8 cellular contexts compared by ENCODE assay signal in the genomic region with DNA sequence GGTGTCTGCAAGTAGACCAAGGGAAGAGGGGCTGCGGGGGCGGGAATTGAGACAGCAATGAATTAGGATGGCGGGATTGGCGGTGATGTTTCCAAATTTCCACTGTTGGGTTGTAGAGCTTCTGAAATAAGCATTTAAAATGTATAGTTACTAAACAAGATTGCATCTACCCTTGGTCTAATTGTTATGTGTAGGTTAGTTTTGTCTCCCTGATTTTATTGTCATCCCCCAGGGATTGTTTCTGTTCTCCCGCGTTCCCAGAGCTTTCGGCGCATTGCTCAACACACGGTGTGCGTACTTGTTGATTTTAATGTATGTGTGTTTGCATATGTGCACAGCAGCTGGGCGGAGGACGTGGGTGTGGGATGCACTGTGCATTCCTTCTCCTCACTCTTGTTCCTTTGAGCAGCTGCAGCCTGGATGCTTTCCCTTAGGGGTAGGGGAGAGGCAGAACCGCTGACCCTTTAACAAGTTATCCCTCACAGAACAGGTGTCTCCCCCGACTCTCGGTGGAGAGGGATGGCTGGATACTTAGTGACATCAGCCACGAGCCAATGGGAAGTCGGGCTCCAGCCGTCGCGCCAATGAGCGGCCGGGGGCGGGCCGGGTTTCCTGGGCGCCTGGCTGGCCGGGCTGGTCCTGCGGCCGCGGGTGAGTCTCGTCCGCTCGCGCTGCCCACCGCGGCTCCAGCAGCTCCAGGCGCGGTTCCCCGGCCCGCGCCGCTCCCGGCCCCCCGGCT. TPM values are rescaled to one million over a fixed set of nuclear protein-coding genes. Genes with fewer than 3 reads are reported as not detected.
DNase-seq lines count a peak whose midpoint lies in the region; ATAC-seq and TF ChIP-seq lines count a peak whose summit lies in the region.

TSS of gene TSPAN33 (plus strand) at position 613 of the 739 bp plus-strand sequence. CDS start 274 bp downstream, outside the sequence.

- in situ Hi-C loops in SK-MEL-5 (cut with HindIII; ENCODE audit: low pct_unique_long_range_greater_than_20kb, low sequenced_read_pairs), result no loop called here

- H3K9ac ChIP-seq in Karpas-422 (ENCODE audit: low read length), result peak within 1 kb of the TSS; percentile 73

- H3K27me3 ChIP-seq in Karpas-422 (ENCODE audit: low read length) (no peaks in the 10 kb centered on the region), ovary (no peaks in the 10 kb centered on the region), thyroid gland (no peaks in the 10 kb centered on the region)

- H3K36me3 ChIP-seq in Karpas-422 (ENCODE audit: insufficient read depth, low read length) (no peaks in the 10 kb centered on the region), ovary (no peaks in the 10 kb centered on the region), thyroid gland (no peaks in the 10 kb centered on the region)

- TF ChIP-seq CTCF in ovary (IDR thresholded peaks at IDR 0.05) (no peak), thyroid gland (IDR thresholded peaks at IDR 0.05) (no peak)

- H3K4me1 ChIP-seq in Karpas-422 (ENCODE audit: low read length), result peaks cover 29% of the 10 kb centered on the region
- peaks cover 17% of the 10 kb centered on the region for H3K4me1 ChIP-seq in ovary (ENCODE audit: insufficient read depth)
- peaks cover 0 to 7% of the 10 kb centered on the region in 2 donors for H3K4me1 ChIP-seq in thyroid gland

- 1 to 2% (median 1%) methylated on average over 35 to 43 of the region's 43 CpGs for WGBS in ovary, 3 donors
- 2 to 4% methylated on average over 12 to 24 of the region's 43 CpGs for WGBS in thyroid gland, 2 donors

- H3K36me3 Mint-ChIP-seq in activated naive CD4-positive, alpha-beta T cell treated with anti-CD3 and anti-CD28 coated beads, Interleukin-2, amount 50 U/mL, for 72 hours, result no peaks in the 10 kb centered on the region

- H3K9me2 ChIP-seq in Karpas-422 (replicated peaks; ENCODE audit: insufficient read depth, low read length), result no peaks in the 10 kb centered on the region

- H3K9me3 ChIP-seq in Karpas-422 (ENCODE audit: low read length), result no peaks in the 10 kb centered on the region
- no peaks in the 10 kb centered on the region for H3K9me3 ChIP-seq in ovary
- no peaks in the 10 kb centered on the region for H3K9me3 ChIP-seq in thyroid gland

- H3K27ac ChIP-seq in Karpas-422 (ENCODE audit: low read length) (no peak within 1 kb of the TSS), ovary (no peak within 1 kb of the TSS), thyroid gland (no peak within 1 kb of the TSS)

- H3K4me2 ChIP-seq in Karpas-422 (ENCODE audit: low read depth, low read length, poor library complexity, severe bottlenecking), result peak within 1 kb of the TSS; percentile 93

- DNase-seq in Daoy (ENCODE audit: low read depth) (peak; percentile 94), Karpas-422 (peak; percentile 86), SK-MEL-5 (ENCODE audit: low read depth, low spot score) (peak; percentile 79), Right ventricle myocardium superior (peak; percentile 89), ovary (peak; percentile 54 to 83 (median 72)), thyroid gland (peak; percentile 84)
- peak; percentile 72 to 81 for DNase-seq in activated naive CD4-positive, alpha-beta T cell treated with anti-CD3 and anti-CD28 coated beads, Interleukin-2, amount 50 U/mL, for 72 hours (ENCODE audit: low spot score in 2 of 2)

- TF ChIP-seq EP300 in ovary (IDR thresholded peaks at IDR 0.05), result no peak

- intact Hi-C loops in Right ventricle myocardium superior (cut with DNase I), result no loop called here
- intact Hi-C loops in ovary (cut with DNase I), result no loop called here
- intact Hi-C loops in thyroid gland (cut with DNase I), result no loop called here

- H2AFZ ChIP-seq in Karpas-422 (ENCODE audit: low read length), result peak within 1 kb of the TSS; percentile 56; the same call in 1 of the 2 replicates

- ATAC-seq in GM21786 (IDR thresholded peaks at IDR 0.05; ENCODE audit: unreplicated experiment) (peak; percentile 62), Right ventricle myocardium superior (ENCODE audit: poor library complexity) (peak; percentile 96)
- ATAC-seq in activated naive CD4-positive, alpha-beta T cell treated with anti-CD3 and anti-CD28 coated beads, Interleukin-2, amount 50 U/mL, for 72 hours, result peak; percentile 98 to 99

- no peak for TF ChIP-seq POLR2A in ovary (IDR thresholded peaks at IDR 0.05)
- TF ChIP-seq POLR2A in thyroid gland (IDR thresholded peaks at IDR 0.05), result peak in 1 of 2 donors; percentile 51

- H3K4me3 ChIP-seq in Karpas-422 (ENCODE audit: low read length), result peak within 1 kb of the TSS; percentile 75
- H3K4me3 ChIP-seq in ovary, result peak within 1 kb of the TSS; percentile 25
- peak within 1 kb of the TSS; percentile 23 to 65 (median 37) for H3K4me3 ChIP-seq in thyroid gland (replicated peaks in 1 of 3)

- H3K9me3 Mint-ChIP-seq in activated naive CD4-positive, alpha-beta T cell treated with anti-CD3 and anti-CD28 coated beads, Interleukin-2, amount 50 U/mL, for 72 hours, result no peaks in the 10 kb centered on the region

- H3K27ac Mint-ChIP-seq in activated naive CD4-positive, alpha-beta T cell treated with anti-CD3 and anti-CD28 coated beads, Interleukin-2, amount 50 U/mL, for 72 hours, result peak within 1 kb of the TSS in 1 of 2 donors; percentile 51

- 0 out of 2 replicates have a peak, but pooled peaks cover 5% of the 10 kb centered on the region for H4K20me1 ChIP-seq in Karpas-422 (ENCODE audit: insufficient read depth, low read depth, low read length)

- H3K79me2 ChIP-seq in Karpas-422 (ENCODE audit: low read length), result no peaks in the 10 kb centered on the region

RNA-seq across cellular contexts. Expression of gene TSPAN33, which starts in this region (rescaled TPM):
- 15.1 and 17.7 TPM in 2 replicates for total RNA-seq in Daoy (2014; rRNA removed; shearing (Covaris generic))
- total RNA-seq in Karpas-422 (2014; rRNA removed; shearing (Covaris generic); ENCODE audit: low replicate concordance), result 11.1 and 21.8 TPM in 2 replicates
- 39.3 and 43.6 TPM in 2 replicates for total RNA-seq in SK-MEL-5 (2014; rRNA removed; shearing (Covaris generic))
- polyA plus RNA-seq in SK-MEL-5 (2015; cell fraction: cytosol; rRNA removed), result 36.8 and 43.4 TPM in 2 replicates
- polyA plus RNA-seq in SK-MEL-5 (2015; cell fraction: nucleus; rRNA removed), result 26.0 and 45.6 TPM in 2 replicates
- 1 to 10 TPM; 4.2 to 8.1 TPM for total RNA-seq in activated naive CD4-positive, alpha-beta T cell treated with anti-CD3 and anti-CD28 coated beads, Interleukin-2, amount 50 U/mL, for 72 hours
- total RNA-seq in Right ventricle myocardium superior, result 11.8 TPM
- 1 to 10 TPM; 1.7 to 6.5 (median 5.7) TPM for total RNA-seq in ovary
- 1 to 10 TPM; 8.9 to 9.3 TPM for polyA plus RNA-seq in ovary
- 10 to 100 TPM in 2 of 4 donors, 1 to 10 TPM in 2; 5.0 to 20.4 (median 10.4) TPM for total RNA-seq in thyroid gland

Comparison
In these comparisons a context has a peak if more than half of its experiments do, and no peak if none do; other contexts are left out.
1. H3K4me3 ChIP-seq: peak in every context shown above with its lines; median percentile 75 in Karpas-422; 37 in thyroid gland; 25 in ovary.